ENCODE assay signal across 1 cellular context in genomic region chr15:41337047-41337446, GRCh38.
TF ChIP-seq lines count a peak whose summit lies in the region.

No MANE protein-coding gene starts in this region.

TF ChIP-seq in IMR-90, 13 proteins besides CTCF, POLR2A, EP300 and RAD21:
- no peak for TF ChIP-seq MAZ (IDR thresholded peaks at IDR 0.05; ENCODE audit: borderline replicate concordance, low read depth, low read length)
- no peak for TF ChIP-seq MXI1 (IDR thresholded peaks at IDR 0.05; ENCODE audit: borderline replicate concordance, low read depth, low read length)
- TF ChIP-seq BHLHE40 (IDR thresholded peaks at IDR 0.05; ENCODE audit: low read depth, low read length): no peak
- no peak for TF ChIP-seq NFE2L2 (IDR thresholded peaks at IDR 0.05; ENCODE audit: low read depth, low read length)
- TF ChIP-seq CEBPB (IDR thresholded peaks at IDR 0.05; ENCODE audit: low read depth, low read length): no peak
- no peak for TF ChIP-seq FOS (IDR thresholded peaks at IDR 0.05; ENCODE audit: low read depth, low read length)
- no peak for TF ChIP-seq CHD1 (IDR thresholded peaks at IDR 0.05; ENCODE audit: low read depth, low read length)
- TF ChIP-seq USF2 (IDR thresholded peaks at IDR 0.05; ENCODE audit: low read depth, low read length): no peak
- TF ChIP-seq RCOR1 (IDR thresholded peaks at IDR 0.05; ENCODE audit: insufficient replicate concordance, low read length): no peak
- TF ChIP-seq, protein P1, sequence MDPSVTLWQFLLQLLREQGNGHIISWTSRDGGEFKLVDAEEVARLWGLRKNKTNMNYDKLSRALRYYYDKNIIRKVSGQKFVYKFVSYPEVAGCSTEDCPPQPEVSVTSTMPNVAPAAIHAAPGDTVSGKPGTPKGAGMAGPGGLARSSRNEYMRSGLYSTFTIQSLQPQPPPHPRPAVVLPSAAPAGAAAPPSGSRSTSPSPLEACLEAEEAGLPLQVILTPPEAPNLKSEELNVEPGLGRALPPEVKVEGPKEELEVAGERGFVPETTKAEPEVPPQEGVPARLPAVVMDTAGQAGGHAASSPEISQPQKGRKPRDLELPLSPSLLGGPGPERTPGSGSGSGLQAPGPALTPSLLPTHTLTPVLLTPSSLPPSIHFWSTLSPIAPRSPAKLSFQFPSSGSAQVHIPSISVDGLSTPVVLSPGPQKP (IDR thresholded peaks at IDR 0.05; ENCODE audit: borderline replicate concordance, low read depth, low read length): no peak
- TF ChIP-seq MAFK (IDR thresholded peaks at IDR 0.05; ENCODE audit: low read depth, low read length): no peak
- TF ChIP-seq SMC3 (IDR thresholded peaks at IDR 0.05; ENCODE audit: low read depth, low read length): no peak
- TF ChIP-seq RFX5 (IDR thresholded peaks at IDR 0.05; ENCODE audit: low read depth, low read length): no peak
TF ChIP-seq in IMR-90: peak in this region for 0.
